8 cellular contexts compared by ENCODE assay signal in the genomic region with DNA sequence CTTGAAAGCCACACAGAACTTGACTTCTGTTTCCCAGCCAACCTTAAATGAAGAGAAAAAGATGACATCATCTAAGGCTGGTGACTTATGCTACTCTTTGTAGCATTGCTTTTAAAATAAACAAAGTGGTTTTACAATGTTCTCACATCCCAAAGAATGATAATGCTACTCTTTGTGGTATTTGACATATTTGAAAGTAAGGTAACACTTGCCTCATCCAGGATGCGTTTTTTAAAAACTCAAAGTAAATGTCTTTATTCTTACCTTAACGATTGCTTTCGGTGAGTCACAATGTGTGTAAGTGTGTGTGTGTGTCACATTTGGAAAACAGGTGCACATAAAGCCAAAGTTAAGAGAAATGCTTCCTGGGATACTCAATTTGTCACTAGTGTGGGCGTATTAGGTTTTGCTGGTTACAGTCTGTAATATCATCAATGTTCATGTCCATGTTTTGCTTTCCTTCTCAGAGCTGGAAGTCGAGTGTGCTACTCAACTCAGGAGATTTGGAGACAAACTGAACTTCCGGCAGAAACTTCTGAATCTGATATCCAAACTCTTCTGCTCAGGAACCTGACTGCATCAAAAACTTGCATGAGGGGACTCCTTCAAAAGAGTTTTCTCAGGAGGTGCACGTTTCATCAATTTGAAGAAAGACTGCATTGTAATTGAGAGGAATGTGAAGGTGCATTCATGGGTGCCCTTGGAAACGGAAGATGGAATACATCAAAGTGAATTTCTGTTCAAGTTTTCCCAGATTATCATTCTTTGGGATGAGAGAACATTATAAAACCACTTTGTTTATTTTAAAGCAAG. TPM values are rescaled to one million over a fixed set of nuclear protein-coding genes. Genes with fewer than 3 reads are reported as not detected.
DNase-seq lines count a peak whose midpoint lies in the region; ATAC-seq and TF ChIP-seq lines count a peak whose summit lies in the region.
"Had no signal": no experiment of that assay in that cellular context is flagged by ENCODE, and none has a peak within 500 bp of the region (broad histone marks: within the 10 kb centered on the region; RNA-seq: fewer than 3 reads in every experiment).

No MANE protein-coding gene starts in this region.

- in situ Hi-C loops in brain microvascular endothelial cell (cut with HindIII; ENCODE audit: low pct_ligation_motif_present, low sequenced_read_pairs) = no loop called here
- in situ Hi-C loops in KBM-7 (cut with MboI; ENCODE audit: low pct_unique_long_range_greater_than_20kb, low sequenced_read_pairs) = no loop called here

- peaks cover 0 to 12% (median 3%) of the 10 kb centered on the region in 3 donors for H3K36me3 Mint-ChIP-seq in naive thymus-derived CD8-positive, alpha-beta T cell

- no peak for TF ChIP-seq CTCF in GM10266 (IDR thresholded peaks at IDR 0.05; ENCODE audit: control insufficient read depth, insufficient read depth, low read depth, missing control alignments)
- TF ChIP-seq CTCF in brain microvascular endothelial cell (IDR thresholded peaks at IDR 0.05; ENCODE audit: low read depth, low read length, missing control alignments) = no peak

- peaks cover 8% of the 10 kb centered on the region for H3K36me3 ChIP-seq in brain microvascular endothelial cell (replicated peaks)

- H3K27me3 Mint-ChIP-seq in naive thymus-derived CD8-positive, alpha-beta T cell = no peaks in the 10 kb centered on the region

- H3K27me3 ChIP-seq in brain microvascular endothelial cell (replicated peaks) = no peaks in the 10 kb centered on the region

- DNase-seq in GM10266 (ENCODE audit: extremely low spot score) (peak; percentile 38), M059J (ENCODE audit: low read depth) (peak; percentile 91), brain microvascular endothelial cell (no peak), ecto neural progenitor cell (ENCODE audit: low spot score) (no peak), KBM-7 (no peak)
- DNase-seq in naive thymus-derived CD8-positive, alpha-beta T cell = no peak

- ATAC-seq in naive thymus-derived CD8-positive, alpha-beta T cell = no peak
- ATAC-seq in HG03354 (IDR thresholded peaks at IDR 0.05; ENCODE audit: poor library complexity, severe bottlenecking, unreplicated experiment) = no peak
- ATAC-seq: Right ventricle myocardium inferior had no signal

- peak overlapping the region in 7 of 10 donors; percentile 8 to 98 (median 23) for H3K4me3 Mint-ChIP-seq in naive thymus-derived CD8-positive, alpha-beta T cell

- H3K9me3 Mint-ChIP-seq in naive thymus-derived CD8-positive, alpha-beta T cell = no peaks in the 10 kb centered on the region

- peak overlapping the region; percentile 18 for H3K4me3 ChIP-seq in brain microvascular endothelial cell (ENCODE audit: low read depth, low read length)

- POLR2A ChIA-PET in naive thymus-derived CD8-positive, alpha-beta T cell (lab: Charles Lee) = no interaction called here

- peaks cover 15 to 70% (median 61%) of the 10 kb centered on the region in 4 donors for H3K4me1 Mint-ChIP-seq in naive thymus-derived CD8-positive, alpha-beta T cell

- H3K27ac ChIP-seq in brain microvascular endothelial cell = peak overlapping the region; percentile 94

- peak overlapping the region in 8 of 10 donors; percentile 4 to 90 (median 50) for H3K27ac Mint-ChIP-seq in naive thymus-derived CD8-positive, alpha-beta T cell

RNA-seq across cellular contexts. Expression of gene PMAIP1, which starts 2.6 kb away (rescaled TPM):
- total RNA-seq in M059J (2014; rRNA removed; shearing (Covaris generic)) = 37.9 and 87.1 TPM in 2 replicates
- total RNA-seq in naive thymus-derived CD8-positive, alpha-beta T cell = 10 to 100 TPM; 20.1 to 20.3 TPM
- polyA plus RNA-seq in naive thymus-derived CD8-positive, alpha-beta T cell = 10 to 100 TPM in 1 of 3 donors, 1 to 10 TPM in 2; 2.6 to 16.0 (median 3.0) TPM

Comparison
In these comparisons a context has a peak if more than half of its experiments do, and no peak if none do; other contexts are left out.
1. DNase-seq: peak in GM10266 (single experiment) and M059J (single experiment); none in brain microvascular endothelial cell (single experiment), naive thymus-derived CD8-positive, alpha-beta T cell (0 of 10), ecto neural progenitor cell (single experiment) and KBM-7 (single experiment).